ENCODE assay signal across 8 cellular contexts in the genomic region with DNA sequence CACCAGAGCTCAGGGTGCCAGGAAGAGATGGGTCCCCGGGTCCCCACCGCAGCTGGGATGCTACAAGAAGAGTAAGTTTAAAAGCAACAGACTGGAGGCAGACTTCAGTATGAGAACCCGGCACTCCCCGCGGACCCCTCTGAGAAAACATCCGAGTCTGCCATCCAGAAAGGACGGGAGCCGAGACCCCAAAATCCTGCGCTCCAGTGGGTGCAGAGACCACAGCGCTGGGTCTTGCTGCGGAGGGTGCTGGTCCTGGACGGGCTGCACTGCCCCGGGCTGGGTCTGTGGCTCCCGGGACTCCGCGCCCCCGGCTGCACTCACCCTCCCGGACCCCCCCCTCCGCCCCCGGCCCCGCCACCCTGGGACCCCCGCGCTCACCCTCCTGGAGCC. TPM values are rescaled to one million over a fixed set of nuclear protein-coding genes. Genes with fewer than 3 reads are reported as not detected.
DNase-seq lines count a peak whose midpoint lies in the region; ATAC-seq and TF ChIP-seq lines count a peak whose summit lies in the region.

No MANE protein-coding gene starts in this region.

- no peaks in the 10 kb centered on the region for H3K9me3 Mint-ChIP-seq in progenitor cell of endocrine pancreas (ENCODE audit: low read depth)

- H3K9me3 ChIP-seq in SJSA1 (replicated peaks) = no peaks in the 10 kb centered on the region

- peaks cover 4% of the 10 kb centered on the region for H3K36me3 ChIP-seq in GM06990 (ENCODE audit: control insufficient read depth, insufficient read depth, low read length)
- H3K36me3 ChIP-seq in SJSA1 = peaks cover 10% of the 10 kb centered on the region

- DNase-seq in GM06990 (ENCODE audit: extremely low read depth, insufficient read length) (no peak), SJSA1 (ENCODE audit: low read depth in 1 of 2, low spot score in 2 of 2) (peak in 1 of 2 experiments; percentile 39), fibroblast of the aortic adventitia (ENCODE audit: low read depth) (no peak), progenitor cell of endocrine pancreas (ENCODE audit: low spot score, unreplicated experiment) (no peak), activated gamma-delta T cell treated with Interleukin-2 at 50 U/mL for 16 hours (no peak), SHP77 treated with DMSO at 0.1 percent for 48 hours (lab: John Stamatoyannopoulos, UW) (no peak)

- no peak for ATAC-seq in GM21529 (IDR thresholded peaks at IDR 0.05; ENCODE audit: unreplicated experiment)
- no peak for ATAC-seq in GM21825 (IDR thresholded peaks at IDR 0.05; ENCODE audit: unreplicated experiment)

- no peaks in the 10 kb centered on the region for H3K36me3 Mint-ChIP-seq in progenitor cell of endocrine pancreas (ENCODE audit: insufficient read depth)

- H3K4me3 ChIP-seq in GM06990 (replicated peaks; ENCODE audit: low read depth, low read length) (peak overlapping the region; percentile 68), SJSA1 (peak overlapping the region; percentile 60), fibroblast of the aortic adventitia (ENCODE audit: low read depth, low read length) (peak overlapping the region; percentile 88)

- TF ChIP-seq CTCF in GM06990 (IDR thresholded peaks at IDR 0.05; ENCODE audit: insufficient read depth, low read length, poor library complexity, severe bottlenecking) (no peak), fibroblast of the aortic adventitia (IDR thresholded peaks at IDR 0.05; ENCODE audit: insufficient read depth, low read length) (no peak), progenitor cell of endocrine pancreas (IDR thresholded peaks at IDR 0.05; ENCODE audit: unreplicated experiment) (no peak)

- peaks cover 6% of the 10 kb centered on the region for H3K27me3 Mint-ChIP-seq in progenitor cell of endocrine pancreas

- H3K27me3 ChIP-seq in GM06990 (replicated peaks; ENCODE audit: control insufficient read depth, insufficient read depth, low read length) = no peaks in the 10 kb centered on the region
- H3K27me3 ChIP-seq in SJSA1 (replicated peaks) = no peaks in the 10 kb centered on the region

- H3K27ac ChIP-seq in SJSA1 = peak overlapping the region; percentile 60; the same call in 1 of the 2 replicates

- peaks cover 15% of the 10 kb centered on the region for H3K4me1 ChIP-seq in SJSA1 (replicated peaks)

- peak overlapping the region; percentile 76 for H3K4me3 Mint-ChIP-seq in progenitor cell of endocrine pancreas (ENCODE audit: low read depth)

- H3K4me1 Mint-ChIP-seq in progenitor cell of endocrine pancreas (ENCODE audit: low read depth) = no peaks in the 10 kb centered on the region

- peak overlapping the region; percentile 74 for H3K27ac Mint-ChIP-seq in progenitor cell of endocrine pancreas

RNA-seq across cellular contexts. Expression of gene HELZ2, which starts 0.3 kb away (rescaled TPM):
- 14.3 and 17.8 TPM in 2 replicates for total RNA-seq in SJSA1 (2014; rRNA removed; shearing (Covaris generic))
- total RNA-seq in fibroblast of the aortic adventitia (ENCODE audit: low replicate concordance) = 20.9 and 27.0 TPM in 2 replicates
- total RNA-seq in progenitor cell of endocrine pancreas = 19.3 and 21.6 TPM in 2 replicates

RNA-seq across cellular contexts. Expression of gene FNDC11, which starts 19.8 kb away (rescaled TPM):
- total RNA-seq in SJSA1 (2014; rRNA removed; shearing (Covaris generic)) = 0.11 TPM in 1 of 2 replicates, not detected in the other
- total RNA-seq in fibroblast of the aortic adventitia (ENCODE audit: low replicate concordance) (0.25 and 0.45 TPM in 2 replicates), progenitor cell of endocrine pancreas (1.9 and 2.6 TPM in 2 replicates)

RNA-seq across cellular contexts. Expression of gene SRMS, which starts 26.2 kb away (rescaled TPM):
- total RNA-seq in SJSA1 (2014; rRNA removed; shearing (Covaris generic)) = not detected in 2 replicates
- not detected in 2 replicates for total RNA-seq in fibroblast of the aortic adventitia (ENCODE audit: low replicate concordance)
- not detected in 2 replicates for total RNA-seq in progenitor cell of endocrine pancreas

RNA-seq across cellular contexts. Expression of gene PTK6, which starts 36.6 kb away (rescaled TPM):
- total RNA-seq in SJSA1 (2014; rRNA removed; shearing (Covaris generic)) = not detected in 2 replicates
- total RNA-seq in fibroblast of the aortic adventitia (ENCODE audit: low replicate concordance) = not detected in 2 replicates
- total RNA-seq in progenitor cell of endocrine pancreas = 0.29 and 0.31 TPM in 2 replicates

RNA-seq across cellular contexts. Expression of gene GMEB2, which starts 53.2 kb away (rescaled TPM):
- total RNA-seq in SJSA1 (2014; rRNA removed; shearing (Covaris generic)) = 8.7 and 10.4 TPM in 2 replicates
- total RNA-seq in fibroblast of the aortic adventitia (ENCODE audit: low replicate concordance) (3.4 and 7.4 TPM in 2 replicates), progenitor cell of endocrine pancreas (15.1 and 15.2 TPM in 2 replicates)
